Comparison of ENCODE assay signal across 1 cellular context in genomic region chr1:157209514-157209913, GRCh38.
TF ChIP-seq lines count a peak whose summit lies in the region.

No MANE protein-coding gene starts in this region.

TF ChIP-seq in GM23338, 12 proteins besides CTCF, POLR2A, EP300 and RAD21:
- TF ChIP-seq ETS1 (IDR thresholded peaks at IDR 0.05): no peak
- no peak for TF ChIP-seq CREB1 (CRISPR knock-in tag; IDR thresholded peaks at IDR 0.05; ENCODE audit: low read depth)
- TF ChIP-seq, protein P1, sequence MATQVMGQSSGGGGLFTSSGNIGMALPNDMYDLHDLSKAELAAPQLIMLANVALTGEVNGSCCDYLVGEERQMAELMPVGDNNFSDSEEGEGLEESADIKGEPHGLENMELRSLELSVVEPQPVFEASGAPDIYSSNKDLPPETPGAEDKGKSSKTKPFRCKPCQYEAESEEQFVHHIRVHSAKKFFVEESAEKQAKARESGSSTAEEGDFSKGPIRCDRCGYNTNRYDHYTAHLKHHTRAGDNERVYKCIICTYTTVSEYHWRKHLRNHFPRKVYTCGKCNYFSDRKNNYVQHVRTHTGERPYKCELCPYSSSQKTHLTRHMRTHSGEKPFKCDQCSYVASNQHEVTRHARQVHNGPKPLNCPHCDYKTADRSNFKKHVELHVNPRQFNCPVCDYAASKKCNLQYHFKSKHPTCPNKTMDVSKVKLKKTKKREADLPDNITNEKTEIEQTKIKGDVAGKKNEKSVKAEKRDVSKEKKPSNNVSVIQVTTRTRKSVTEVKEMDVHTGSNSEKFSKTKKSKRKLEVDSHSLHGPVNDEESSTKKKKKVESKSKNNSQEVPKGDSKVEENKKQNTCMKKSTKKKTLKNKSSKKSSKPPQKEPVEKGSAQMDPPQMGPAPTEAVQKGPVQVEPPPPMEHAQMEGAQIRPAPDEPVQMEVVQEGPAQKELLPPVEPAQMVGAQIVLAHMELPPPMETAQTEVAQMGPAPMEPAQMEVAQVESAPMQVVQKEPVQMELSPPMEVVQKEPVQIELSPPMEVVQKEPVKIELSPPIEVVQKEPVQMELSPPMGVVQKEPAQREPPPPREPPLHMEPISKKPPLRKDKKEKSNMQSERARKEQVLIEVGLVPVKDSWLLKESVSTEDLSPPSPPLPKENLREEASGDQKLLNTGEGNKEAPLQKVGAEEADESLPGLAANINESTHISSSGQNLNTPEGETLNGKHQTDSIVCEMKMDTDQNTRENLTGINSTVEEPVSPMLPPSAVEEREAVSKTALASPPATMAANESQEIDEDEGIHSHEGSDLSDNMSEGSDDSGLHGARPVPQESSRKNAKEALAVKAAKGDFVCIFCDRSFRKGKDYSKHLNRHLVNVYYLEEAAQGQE (IDR thresholded peaks at IDR 0.05; ENCODE audit: unreplicated experiment): no peak
- TF ChIP-seq ZNF331 (CRISPR knock-in tag; IDR thresholded peaks at IDR 0.05; ENCODE audit: low read depth): no peak
- TF ChIP-seq NANOG (IDR thresholded peaks at IDR 0.05; ENCODE audit: borderline replicate concordance): no peak
- TF ChIP-seq ZNF462 (CRISPR knock-in tag; IDR thresholded peaks at IDR 0.05): no peak
- TF ChIP-seq ZNF114 (CRISPR knock-in tag; IDR thresholded peaks at IDR 0.05): no peak
- no peak for TF ChIP-seq EZH2phosphoT487 (IDR thresholded peaks at IDR 0.05; ENCODE audit: unreplicated experiment)
- no peak for TF ChIP-seq STAT1 (IDR thresholded peaks at IDR 0.05; ENCODE audit: unreplicated experiment)
- no peak for TF ChIP-seq POLR2AphosphoS5 (IDR thresholded peaks at IDR 0.05; ENCODE audit: low read depth)
- no peak for TF ChIP-seq EZH2 (IDR thresholded peaks at IDR 0.05; ENCODE audit: low read depth, unreplicated experiment)
- TF ChIP-seq JUNB (IDR thresholded peaks at IDR 0.05; ENCODE audit: unreplicated experiment): no peak
